In the genomic region with DNA sequence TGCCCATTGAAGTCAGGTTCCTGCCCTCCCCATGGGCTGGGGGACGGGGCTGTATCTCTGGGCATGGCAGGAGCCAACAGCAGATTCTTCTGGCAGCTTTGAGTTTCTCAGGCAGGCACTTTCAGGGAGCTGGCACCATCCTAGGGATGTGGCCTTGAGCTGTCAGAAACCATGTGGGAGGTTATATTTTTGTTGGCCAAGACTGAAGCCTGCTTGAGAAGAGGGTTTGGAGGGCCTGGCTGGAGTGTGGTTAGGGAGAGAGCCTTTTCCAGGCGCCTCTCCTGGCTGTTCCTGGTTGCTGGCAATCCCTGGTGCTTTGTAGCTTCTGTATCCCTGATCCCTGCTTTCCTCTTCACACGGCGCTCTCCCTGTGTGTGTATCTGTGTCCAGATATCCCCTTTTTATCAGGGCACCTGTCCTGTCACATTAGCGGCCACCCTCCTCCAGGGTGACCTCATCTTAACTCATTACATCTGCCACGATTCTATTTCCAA, we compare ENCODE assay signal across 17 cellular contexts. TPM values are rescaled to one million over a fixed set of nuclear protein-coding genes. Genes with fewer than 3 reads are reported as not detected.
DNase-seq lines count a peak whose midpoint lies in the region; ATAC-seq and TF ChIP-seq lines count a peak whose summit lies in the region.
"Had no signal": no experiment of that assay in that cellular context is flagged by ENCODE, and none has a peak within 500 bp of the region (broad histone marks: within the 10 kb centered on the region; RNA-seq: fewer than 3 reads in every experiment).

No MANE protein-coding gene starts in this region.

- H3K4me1 ChIP-seq in breast epithelium = peaks cover 0 to 5% of the 10 kb centered on the region in 2 donors
- no peaks in the 10 kb centered on the region for H3K4me1 ChIP-seq in mammary epithelial cell (ENCODE audit: insufficient read depth, low read length)
- H3K4me1 ChIP-seq in tibial nerve = peaks cover 0 to 29% (median 10%) of the 10 kb centered on the region in 4 donors

- no peaks in the 10 kb centered on the region for H3K79me2 ChIP-seq in mammary epithelial cell (ENCODE audit: insufficient read depth, low read length)

- ATAC-seq in HG02571 (IDR thresholded peaks at IDR 0.05; ENCODE audit: unreplicated experiment) = no peak
- ATAC-seq: activated CD4-positive, CD25-positive, alpha-beta regulatory T cell treated with anti-CD3 and anti-CD28 coated beads, Interleukin-2, amount 50 U/mL, for 24 hours; effector memory CD8-positive, alpha-beta T cell; natural killer cell treated with Interleukin-12 subunit alpha and Interleukin-12 subunit beta and Interleukin-15 and Interleukin-18, amount 100 ng/mL, for 72 hours had no signal

- TF ChIP-seq EP300 in tibial nerve (IDR thresholded peaks at IDR 0.05) = no peak

- H2AFZ ChIP-seq in mammary epithelial cell (ENCODE audit: low read depth, low read length) = no peak overlapping the region

- H3K4me3 ChIP-seq in breast epithelium (no peak overlapping the region), mammary epithelial cell (replicated peaks in 1 of 3; ENCODE audit: insufficient read depth in 1 of 3, low read depth in 2 of 3, low read length in 3 of 3) (no peak overlapping the region), coronary artery (no peak overlapping the region), tibial nerve (no peak overlapping the region)

- TF ChIP-seq CTCF in breast epithelium (IDR thresholded peaks at IDR 0.05) (no peak), mammary epithelial cell (conservative IDR thresholded peaks at IDR 0.05 in 1 of 2, IDR thresholded peaks at IDR 0.05 in 1 of 2; ENCODE audit: extremely low read depth in 1 of 2, insufficient read depth in 1 of 2, low read depth in 1 of 2, low read length in 2 of 2) (no peak), coronary artery (IDR thresholded peaks at IDR 0.05) (no peak), tibial nerve (IDR thresholded peaks at IDR 0.05) (no peak)

- TF ChIP-seq POLR2A in breast epithelium (IDR thresholded peaks at IDR 0.05) (no peak), tibial nerve (IDR thresholded peaks at IDR 0.05) (no peak)

- DNase-seq in breast epithelium (ENCODE audit: low spot score in 2 of 2) (peak; percentile 33 to 54), mammary epithelial cell (no peak), coronary artery (ENCODE audit: low spot score) (peak; percentile 56), myocyte (ENCODE audit: low read depth) (peak; percentile 49), tibial nerve (ENCODE audit: low spot score in 2 of 2) (peak; percentile 12 to 29), cerebellar cortex (ENCODE audit: low spot score) (no peak), germinal center (ENCODE audit: low spot score) (no peak)
- DNase-seq: activated T-cell treated with anti-CD3 and anti-CD28 coated beads, Interleukin-2, amount 50 U/mL, for 1 hour; COR-L47; effector memory CD8-positive, alpha-beta T cell; NCI-H1105; NCI-H510A treated with DMSO at 0.1 percent for 48 hours; OCI-M1; SW 1271 had no signal

- H3K4me2 ChIP-seq in mammary epithelial cell (ENCODE audit: insufficient read depth, low read depth, low read length) = no peak overlapping the region

- dilution Hi-C loops in mammary epithelial cell (cut with HindIII; ENCODE audit: low sequenced_read_pairs) = no loop called here

- no peak overlapping the region for H3K27ac ChIP-seq in breast epithelium
- no peak overlapping the region for H3K27ac ChIP-seq in mammary epithelial cell (ENCODE audit: insufficient read depth, low read depth, low read length)
- no peak overlapping the region for H3K27ac ChIP-seq in coronary artery
- no peak overlapping the region for H3K27ac ChIP-seq in tibial nerve

- no peak overlapping the region for H3K9ac ChIP-seq in mammary epithelial cell (ENCODE audit: insufficient read depth, low read length)

- no peaks in the 10 kb centered on the region for H4K20me1 ChIP-seq in mammary epithelial cell (ENCODE audit: insufficient read depth, low read length)

- no peaks in the 10 kb centered on the region for H3K27me3 ChIP-seq in breast epithelium
- peaks cover 7% of the 10 kb centered on the region for H3K27me3 ChIP-seq in mammary epithelial cell (ENCODE audit: insufficient read depth, low read length)
- H3K27me3 ChIP-seq in tibial nerve = no peaks in the 10 kb centered on the region

- H3K36me3 ChIP-seq in breast epithelium = no peaks in the 10 kb centered on the region
- H3K36me3 ChIP-seq in mammary epithelial cell (ENCODE audit: insufficient read depth, low read length) = no peaks in the 10 kb centered on the region
- no peaks in the 10 kb centered on the region for H3K36me3 ChIP-seq in tibial nerve

- in situ Hi-C loops in mammary epithelial cell (cut with MboI; ENCODE audit: low sequenced_read_pairs in 2 of 2) = no loop called here

- CTCF ChIA-PET in mammary epithelial cell (lab: Charles Lee; ENCODE audit: low non-redundant PET) = no interaction called here

- no TSS peak for BruUV-seq in mammary epithelial cell (replicated peaks; lab: Mats Ljungman, UMichigan)

- WGBS in mammary epithelial cell (ENCODE audit: low coverage, missing lambda C conversion rate) = 23% methylated on average over 5 of the region's 6 CpGs
- WGBS in tibial nerve, 2 donors = 56 to 74% methylated on average over 6 of the region's 6 CpGs

- intact Hi-C loops in breast epithelium (cut with DNase I; ENCODE audit: low total_unique reads) = no loop called here
- intact Hi-C loops in mammary epithelial cell (cut with micrococcal nuclease) = no loop called here

- no peaks in the 10 kb centered on the region for H3K9me3 ChIP-seq in breast epithelium
- H3K9me3 ChIP-seq in mammary epithelial cell (replicated peaks; ENCODE audit: insufficient read depth, low read length) = no peaks in the 10 kb centered on the region
- H3K9me3 ChIP-seq in tibial nerve = no peaks in the 10 kb centered on the region

RNA-seq across cellular contexts. Expression of gene SORCS2, which starts 30.6 kb away (rescaled TPM):
- total RNA-seq in breast epithelium (1 to 10 TPM in 1 of 3 donors, under 1 TPM in 2; 0.66 to 1.3 (median 0.80) TPM), mammary epithelial cell (10 to 100 TPM in 1 of 2 donors, 1 to 10 TPM in 1; 1.6 to 10.7 TPM), myocyte (2.8 and 4.4 TPM in 2 replicates), tibial nerve (10 to 100 TPM; 15.6 to 48.9 (median 38.3) TPM)
- polyA plus RNA-seq in mammary epithelial cell = 0.91 TPM
- 0.47 TPM for polyA minus RNA-seq in mammary epithelial cell
- 21.0 TPM for polyA plus RNA-seq in myocyte (2012)

Comparison
In these comparisons a context has a peak if more than half of its experiments do, and no peak if none do; other contexts are left out.
1. DNase-seq: peak in breast epithelium (2 of 2), coronary artery (single experiment), myocyte (single experiment) and tibial nerve (2 of 2); none in mammary epithelial cell (single experiment), cerebellar cortex (single experiment) and germinal center (single experiment).